ENCODE assay signal across 11 cellular contexts in genomic region chr9:64773491-64773931, GRCh38.
DNase-seq lines count a peak whose midpoint lies in the region; ATAC-seq, FAIRE-seq and TF ChIP-seq lines count a peak whose summit lies in the region.
"Had no signal": no experiment of that assay in that cellular context is flagged by ENCODE, and none has a peak within 500 bp of the region (broad histone marks: within the 10 kb centered on the region; RNA-seq: fewer than 3 reads in every experiment).

No MANE protein-coding gene starts in this region.

- H3K36me3 ChIP-seq in K562 (ENCODE audit: control insufficient read depth, insufficient read depth, low read length) (no peaks in the 10 kb centered on the region), upper lobe of right lung (no peaks in the 10 kb centered on the region), PC-9 (ENCODE audit: low read depth) (no peaks in the 10 kb centered on the region)

- peak; percentile 19 for DNase-seq in activated naive CD8-positive, alpha-beta T cell treated with anti-CD3 and anti-CD28 coated beads, Interleukin-2, amount 10 ng/mL, durations not matched to agents 7 days and 5 days
- no peak for DNase-seq in activated naive CD8-positive, alpha-beta T cell treated with anti-CD3 and anti-CD28 coated beads for 36 hours
- DNase-seq in K562 (ENCODE audit: extremely low read depth in 1 of 4, low spot score in 3 of 4) (peak in 3 of 4 experiments; percentile 1 to 3 (median 2)), left kidney (ENCODE audit: low read depth, low spot score) (peak; percentile 2), upper lobe of right lung (peak; percentile 27), PC-9 (no peak), NCI-H2029 treated with DMSO at 0.1 percent for 48 hours (lab: John Stamatoyannopoulos, UW) (no peak)
- DNase-seq: SIG-M5 had no signal

- no peak for ATAC-seq in activated naive CD8-positive, alpha-beta T cell treated with anti-CD3 and anti-CD28 coated beads, Interleukin-2, amount 10 ng/mL, durations not matched to agents 7 days and 5 days (ENCODE audit: low read depth)
- ATAC-seq in K562 (no peak), upper lobe of right lung (no peak), HG03175 (IDR thresholded peaks at IDR 0.05; ENCODE audit: unreplicated experiment) (no peak)

- no peaks in the 10 kb centered on the region for H3F3A ChIP-seq in PC-9 (ENCODE audit: insufficient read depth, low read depth)

- H3K4me3 ChIP-seq in K562, result no peak overlapping the region
- no peak overlapping the region for H3K4me3 ChIP-seq in upper lobe of right lung
- H3K4me3 ChIP-seq in PC-9, result no peak overlapping the region

- H3K4me1 ChIP-seq in K562 (replicated peaks in 1 of 2; ENCODE audit: control insufficient read depth in 2 of 2, insufficient read depth in 2 of 2, low read length in 2 of 2) (no peaks in the 10 kb centered on the region), upper lobe of right lung (no peaks in the 10 kb centered on the region), PC-9 (replicated peaks; ENCODE audit: insufficient read depth) (no peaks in the 10 kb centered on the region)

- in situ Hi-C loops in K562 (cut with MboI), result no loop called here

- H3K9me3 ChIP-seq in K562 (replicated peaks; ENCODE audit: control insufficient read depth, insufficient read depth, low read depth, low read length) (no peaks in the 10 kb centered on the region), upper lobe of right lung (no peaks in the 10 kb centered on the region), PC-9 (ENCODE audit: insufficient read depth, low read depth) (no peaks in the 10 kb centered on the region)

- no peak overlapping the region for H3K27ac Mint-ChIP-seq in activated naive CD8-positive, alpha-beta T cell treated with anti-CD3 and anti-CD28 coated beads, Interleukin-2, amount 10 ng/mL, durations not matched to agents 7 days and 5 days
- H3K27ac Mint-ChIP-seq in activated naive CD8-positive, alpha-beta T cell treated with anti-CD3 and anti-CD28 coated beads for 36 hours, result no peak overlapping the region
- H3K27ac Mint-ChIP-seq: CD8-positive, alpha-beta memory T cell had no signal

- H3K9me1 ChIP-seq in K562 (ENCODE audit: control insufficient read depth, insufficient read depth, low read length), result no peaks in the 10 kb centered on the region

- no peaks in the 10 kb centered on the region for H4K20me1 ChIP-seq in K562 (replicated peaks; ENCODE audit: control insufficient read depth, insufficient read depth, low read length)
- no peaks in the 10 kb centered on the region for H4K20me1 ChIP-seq in PC-9 (ENCODE audit: insufficient read depth)

- H3K4me2 ChIP-seq in K562 (ENCODE audit: insufficient read depth, low read length), result no peak overlapping the region
- H3K4me2 ChIP-seq in PC-9, result no peak overlapping the region

- H3K36me3 Mint-ChIP-seq in activated naive CD8-positive, alpha-beta T cell treated with anti-CD3 and anti-CD28 coated beads, Interleukin-2, amount 10 ng/mL, durations not matched to agents 7 days and 5 days, result peaks cover 2% of the 10 kb centered on the region
- H3K36me3 Mint-ChIP-seq in activated naive CD8-positive, alpha-beta T cell treated with anti-CD3 and anti-CD28 coated beads for 36 hours, result no peaks in the 10 kb centered on the region
- H3K36me3 Mint-ChIP-seq: CD8-positive, alpha-beta memory T cell had no signal

- no peaks in the 10 kb centered on the region for H3K9me2 ChIP-seq in PC-9 (ENCODE audit: insufficient read depth)

- H3K4me1 Mint-ChIP-seq in activated naive CD8-positive, alpha-beta T cell treated with anti-CD3 and anti-CD28 coated beads, Interleukin-2, amount 10 ng/mL, durations not matched to agents 7 days and 5 days, result no peaks in the 10 kb centered on the region
- H3K4me1 Mint-ChIP-seq in activated naive CD8-positive, alpha-beta T cell treated with anti-CD3 and anti-CD28 coated beads for 36 hours, result no peaks in the 10 kb centered on the region

- intact Hi-C loops in K562 (cut with micrococcal nuclease), result no loop called here
- intact Hi-C loops in upper lobe of right lung (cut with DNase I), result no loop called here
- intact Hi-C loops in PC-9 (cut with micrococcal nuclease; ENCODE audit: unreplicated experiment), result no loop called here

- CTCF ChIA-PET in K562 (lab: Yijun Ruan, JAX; ENCODE audit: low intra/inter-chr PET ratio) (no interaction called here), PC-9 (lab: Charles Lee) (no interaction called here)

- BruUV-seq in K562 (replicated peaks; lab: Mats Ljungman, UMichigan) (no TSS peak), PC-9 (replicated peaks; lab: Mats Ljungman, UMichigan) (no TSS peak)

- no peak for TF ChIP-seq CTCF in K562 (IDR thresholded peaks at IDR 0.05 in 2 of 3, conservative IDR thresholded peaks at IDR 0.05 in 1 of 3; ENCODE audit: insufficient read depth in 2 of 3, low read depth in 1 of 3, low read length in 3 of 3)
- TF ChIP-seq CTCF in upper lobe of right lung (IDR thresholded peaks at IDR 0.05), result no peak
- TF ChIP-seq CTCF in PC-9 (conservative IDR thresholded peaks at IDR 0.05), result no peak

- H3K79me2 ChIP-seq in K562 (ENCODE audit: control insufficient read depth, insufficient read depth, low read length) (no peaks in the 10 kb centered on the region), PC-9 (ENCODE audit: low read depth) (no peaks in the 10 kb centered on the region)

- no peak overlapping the region for H3K9ac ChIP-seq in K562 (ENCODE audit: insufficient read depth in 1 of 2, low read depth in 2 of 2, low read length in 2 of 2)

- POLR2A ChIA-PET in activated naive CD8-positive, alpha-beta T cell treated with anti-CD3 and anti-CD28 coated beads, Interleukin-2, amount 10 ng/mL, durations not matched to agents 7 days and 5 days (lab: Charles Lee), result no interaction called here
- POLR2A ChIA-PET in K562 (lab: Yijun Ruan, JAX) (no interaction called here), PC-9 (lab: Charles Lee; ENCODE audit: unreplicated experiment) (no interaction called here)

- no peak for TF ChIP-seq EP300 in K562 (IDR thresholded peaks at IDR 0.05; ENCODE audit: low read length)

- no peak for TF ChIP-seq POLR2A in K562 (conservative IDR thresholded peaks at IDR 0.05)

- H2AFZ ChIP-seq in K562 (ENCODE audit: low read depth, low read length) (no peak overlapping the region), PC-9 (no peak overlapping the region)

- H3K4me3 Mint-ChIP-seq in activated naive CD8-positive, alpha-beta T cell treated with anti-CD3 and anti-CD28 coated beads, Interleukin-2, amount 10 ng/mL, durations not matched to agents 7 days and 5 days, result no peak overlapping the region
- H3K4me3 Mint-ChIP-seq in activated naive CD8-positive, alpha-beta T cell treated with anti-CD3 and anti-CD28 coated beads for 36 hours, result no peak overlapping the region
- H3K4me3 Mint-ChIP-seq: CD8-positive, alpha-beta memory T cell had no signal

- TF ChIP-seq RAD21 in K562 (CRISPR knock-in tag; conservative IDR thresholded peaks at IDR 0.05 in 1 of 2, IDR thresholded peaks at IDR 0.05 in 1 of 2), result no peak

- H3K27ac ChIP-seq in K562 (ENCODE audit: extremely low read depth, low read depth, low read length) (no peak overlapping the region), upper lobe of right lung (no peak overlapping the region), PC-9 (no peak overlapping the region)

- no peaks in the 10 kb centered on the region for H3K27me3 ChIP-seq in K562 (ENCODE audit: control insufficient read depth in 2 of 2, insufficient read depth in 2 of 2, low read length in 2 of 2)
- H3K27me3 ChIP-seq in upper lobe of right lung, result no peaks in the 10 kb centered on the region
- no peaks in the 10 kb centered on the region for H3K27me3 ChIP-seq in PC-9 (ENCODE audit: insufficient read depth, low read depth)

- no peaks in the 10 kb centered on the region for H3K9me3 Mint-ChIP-seq in activated naive CD8-positive, alpha-beta T cell treated with anti-CD3 and anti-CD28 coated beads, Interleukin-2, amount 10 ng/mL, durations not matched to agents 7 days and 5 days
- H3K9me3 Mint-ChIP-seq in activated naive CD8-positive, alpha-beta T cell treated with anti-CD3 and anti-CD28 coated beads for 36 hours, result no peaks in the 10 kb centered on the region
- H3K9me3 Mint-ChIP-seq: CD8-positive, alpha-beta memory T cell had no signal

- no CpG with 5 or more reads among the region's 59 CpGs for WGBS in K562 (ENCODE audit: insufficient coverage, low coverage, missing lambda C conversion rate)

- FAIRE-seq in K562 (lab: Jason Lieb, UNC), result no peak
- FAIRE-seq: islet of Langerhans had no signal

- peaks cover 8% of the 10 kb centered on the region for H3K27me3 Mint-ChIP-seq in activated naive CD8-positive, alpha-beta T cell treated with anti-CD3 and anti-CD28 coated beads, Interleukin-2, amount 10 ng/mL, durations not matched to agents 7 days and 5 days
- peaks cover 11% of the 10 kb centered on the region for H3K27me3 Mint-ChIP-seq in activated naive CD8-positive, alpha-beta T cell treated with anti-CD3 and anti-CD28 coated beads for 36 hours

TF ChIP-seq in K562, 482 proteins besides CTCF, POLR2A, EP300 and RAD21 (continues in another document):
- TF ChIP-seq KLF10 (CRISPR knock-in tag; IDR thresholded peaks at IDR 0.05) (no peak), ZNF280A (IDR thresholded peaks at IDR 0.05; ENCODE audit: low read depth, partially characterized antibody) (no peak), POLR2G (IDR thresholded peaks at IDR 0.05; ENCODE audit: low read depth, low read length) (no peak), LARP7 (IDR thresholded peaks at IDR 0.05) (no peak), ZNF79 (CRISPR knock-in tag; IDR thresholded peaks at IDR 0.05; ENCODE audit: low read depth) (no peak), MCM3 (IDR thresholded peaks at IDR 0.05) (no peak), CBX5 (IDR thresholded peaks at IDR 0.05; ENCODE audit: borderline replicate concordance, low read depth) (no peak), BRF1 (IDR thresholded peaks at IDR 0.05; ENCODE audit: borderline replicate concordance, extremely low read depth, insufficient read length) (no peak), ZNF778 (CRISPR knock-in tag; IDR thresholded peaks at IDR 0.05) (no peak), U2AF1 (optimal IDR thresholded peaks at IDR 0.05; ENCODE audit: low read depth, low read length) (no peak)

Comparison
In these comparisons a context has a peak if more than half of its experiments do, and no peak if none do; other contexts are left out.
1. DNase-seq: peak in activated naive CD8-positive, alpha-beta T cell treated with anti-CD3 and anti-CD28 coated beads, Interleukin-2, amount 10 ng/mL, durations not matched to agents 7 days and 5 days (single experiment), K562 (3 of 4), left kidney (single experiment) and upper lobe of right lung (single experiment); none in activated naive CD8-positive, alpha-beta T cell treated with anti-CD3 and anti-CD28 coated beads for 36 hours (single experiment), PC-9 (0 of 2) and NCI-H2029 treated with DMSO at 0.1 percent for 48 hours (single experiment).